In the genomic region with DNA sequence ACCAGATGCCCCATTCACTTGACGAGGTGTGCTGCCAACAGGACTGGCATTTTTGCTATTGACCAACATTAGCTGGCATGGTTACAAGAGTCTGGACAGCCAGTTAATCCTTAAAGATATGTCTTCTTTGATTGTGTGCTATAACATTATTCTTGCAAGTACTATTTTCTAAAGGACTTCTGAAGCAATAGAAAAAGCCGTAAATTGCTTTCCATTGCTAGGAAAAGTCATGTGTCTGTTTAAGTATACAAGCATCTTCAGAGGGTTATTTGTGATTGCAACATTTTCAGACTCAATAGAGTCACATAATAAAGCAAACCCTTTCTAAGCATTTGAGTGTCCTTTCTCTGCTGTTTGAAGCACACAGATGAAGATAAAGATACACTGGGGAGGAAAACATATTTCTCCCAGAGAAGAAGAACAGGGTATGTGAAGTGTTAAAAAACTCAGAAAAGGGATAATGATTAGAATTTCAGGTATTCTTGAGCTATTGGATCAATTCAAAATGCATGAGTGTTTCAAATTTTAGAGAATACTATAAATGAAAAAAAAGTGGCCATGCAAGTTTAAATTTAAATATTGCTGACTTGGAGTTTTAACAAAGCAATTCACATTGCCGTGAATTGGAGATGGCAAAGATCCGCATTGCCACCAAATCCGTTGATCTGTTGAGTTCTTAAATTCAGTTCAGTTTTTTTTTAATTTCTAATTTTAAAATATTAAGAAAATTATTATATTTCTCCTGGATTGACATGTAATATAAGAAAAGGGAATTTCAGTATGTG, we compare ENCODE assay signal across 30 cellular contexts.
"Had no signal": no experiment of that assay in that cellular context is flagged by ENCODE, and none has a peak within 500 bp of the region (broad histone marks: within the 10 kb centered on the region; RNA-seq: fewer than 3 reads in every experiment).

No MANE protein-coding gene starts in this region.

- H3K27me3 ChIP-seq: adrenal gland, ascending aorta, breast epithelium, cardiac muscle cell, colonic mucosa, dorsolateral prefrontal cortex, heart left ventricle had no signal

- H3K27ac ChIP-seq: adrenal gland, ascending aorta, breast epithelium, cardiac muscle cell, colonic mucosa, dorsolateral prefrontal cortex, heart left ventricle had no signal

- ATAC-seq: activated CD4-positive, alpha-beta T cell treated with anti-CD3 and anti-CD28 coated beads for 36 hours; activated CD8-positive, alpha-beta memory T cell treated with anti-CD3 and anti-CD28 coated beads, Interleukin-2, amount 10 ng/mL, durations not matched to agents 7 days and 5 days; activated CD8-positive, alpha-beta T cell treated with anti-CD3 and anti-CD28 coated beads, Interleukin-2, amount 10 ng/mL, durations not matched to agents 7 days and 5 days; activated naive CD8-positive, alpha-beta T cell treated with anti-CD3 and anti-CD28 coated beads, Interleukin-2, amount 50 U/mL, for 24 hours; esophagus mucosa; heart left ventricle had no signal

- H3K36me3 ChIP-seq: adrenal gland, ascending aorta, breast epithelium, cardiac muscle cell, colonic mucosa, heart left ventricle had no signal

- DNase-seq: activated CD4-positive, alpha-beta memory T cell treated with anti-CD3 and anti-CD28 coated beads for 36 hours; activated CD4-positive, alpha-beta T cell treated with anti-CD3 and anti-CD28 coated beads for 36 hours; activated CD4-positive, alpha-beta T cell treated with anti-CD3 and anti-CD28 coated beads, Interleukin-2, amount 10 ng/mL, durations not matched to agents 24 days and 14 days; activated CD4-positive, CD25-positive, alpha-beta regulatory T cell; activated CD4-positive, CD25-positive, alpha-beta regulatory T cell treated with anti-CD3 and anti-CD28 coated beads, Interleukin-2, amount 50 U/mL, for 72 hours; activated CD8-positive, alpha-beta memory T cell treated with anti-CD3 and anti-CD28 coated beads, Interleukin-2, amount 10 ng/mL, durations not matched to agents 7 days and 5 days; activated CD8-positive, alpha-beta memory T cell treated with anti-CD3 and anti-CD28 coated beads, Interleukin-2, amount 50 U/mL, for 4 hours; activated CD8-positive, alpha-beta T cell treated with anti-CD3 and anti-CD28 coated beads, Interleukin-2, amount 10 ng/mL, durations not matched to agents 7 days and 5 days; activated effector memory CD4-positive, alpha-beta T cell treated with anti-CD3 and anti-CD28 coated beads, Interleukin-2, amount 50 U/mL, for 16 hours; activated naive CD4-positive, alpha-beta T cell treated with anti-CD3 and anti-CD28 coated beads for 36 hours; activated naive CD8-positive, alpha-beta T cell treated with anti-CD3 and anti-CD28 coated beads for 36 hours; activated naive CD8-positive, alpha-beta T cell treated with anti-CD3 and anti-CD28 coated beads, Interleukin-2, amount 50 U/mL, for 24 hours; activated T-cell treated with anti-CD3 and anti-CD28 coated beads, Interleukin-2, amount 50 U/mL, for 1 hour; activated T-cell treated with anti-CD3 and anti-CD28 coated beads, Interleukin-2, amount 50 U/mL, for 48 hours; adrenal gland; central memory CD4-positive, alpha-beta T cell; cerebellar nuclear complex; colonic mucosa; dorsolateral prefrontal cortex; effector memory CD4-positive, alpha-beta T cell; endodermal cell; foreskin fibroblast; glutamatergic neuron; heart left ventricle; T-helper 2 cell had no signal

- H3K9me3 ChIP-seq: adrenal gland, ascending aorta, breast epithelium, colonic mucosa, heart left ventricle had no signal

- H3K4me3 ChIP-seq: adrenal gland, ascending aorta, breast epithelium, cardiac muscle cell, colonic mucosa, dorsolateral prefrontal cortex, heart left ventricle had no signal

- FAIRE-seq: frontal cortex had no signal

- H3K4me1 ChIP-seq: adrenal gland, ascending aorta, breast epithelium, colonic mucosa, heart left ventricle had no signal
